ENCODE assay signal across 20 cellular contexts in genomic region chr5:96823060-96823459, GRCh38. TPM values are rescaled to one million over a fixed set of nuclear protein-coding genes. Genes with fewer than 3 reads are reported as not detected.
A peak's percentile ranks its signal among the peaks of the same experiment; 100 is the strongest.
DNase-seq lines count a peak whose midpoint lies in the region; ATAC-seq, FAIRE-seq and TF ChIP-seq lines count a peak whose summit lies in the region.
"Had no signal": no experiment of that assay in that cellular context is flagged by ENCODE, and none has a peak within 500 bp of the region (broad histone marks: within the 10 kb centered on the region; RNA-seq: fewer than 3 reads in every experiment).

No MANE protein-coding gene starts in this region.

- TF ChIP-seq CTCF in liver (IDR thresholded peaks at IDR 0.05; ENCODE audit: low read depth, low read length, missing input control): peak; percentile 8
- no peak for TF ChIP-seq CTCF in HepG2 (CRISPR knock-in tag; IDR thresholded peaks at IDR 0.05)
- TF ChIP-seq CTCF in activated CD8-positive, alpha-beta T cell treated with anti-CD3 and anti-CD28 coated beads for 36 hours (IDR thresholded peaks at IDR 0.05): no peak
- peak; percentile 13 for TF ChIP-seq CTCF in parathyroid adenoma (IDR thresholded peaks at IDR 0.05)
- no peak for TF ChIP-seq CTCF in left lung (IDR thresholded peaks at IDR 0.05)

- intact Hi-C loops in HepG2 (cut with micrococcal nuclease; ENCODE audit: unreplicated experiment) (no loop called here), left lung (cut with DNase I) (no loop called here)
- intact Hi-C loops in activated CD8-positive, alpha-beta T cell treated with anti-CD3 and anti-CD28 coated beads for 36 hours (cut with micrococcal nuclease): no loop called here

- H3K9me3 ChIP-seq in liver (ENCODE audit: control insufficient read depth in 4 of 4, low read length in 3 of 4) (no peaks in the 10 kb centered on the region), HepG2 (ENCODE audit: low read length) (no peaks in the 10 kb centered on the region), parathyroid adenoma (ENCODE audit: control insufficient read depth, low read length) (no peaks in the 10 kb centered on the region), left lung (no peaks in the 10 kb centered on the region)
- H3K9me3 ChIP-seq: heart left ventricle, psoas muscle, SJSA1 had no signal

- TF ChIP-seq EP300 in HepG2 (IDR thresholded peaks at IDR 0.05; ENCODE audit: low read depth in 2 of 2, low read length in 2 of 2): no peak
- no peak for TF ChIP-seq EP300 in HepG2 (CRISPR knock-in tag; IDR thresholded peaks at IDR 0.05; ENCODE audit: borderline replicate concordance)

- no peak for FAIRE-seq in HepG2 (lab: Jason Lieb, UNC)
- FAIRE-seq: small intestine had no signal

- no peak overlapping the region for H2AFZ ChIP-seq in HepG2 (ENCODE audit: low read length)
- peak overlapping the region; percentile 68 for H2AFZ ChIP-seq in parathyroid adenoma

- no peak overlapping the region for H3K27ac Mint-ChIP-seq in activated CD8-positive, alpha-beta T cell treated with anti-CD3 and anti-CD28 coated beads for 36 hours
- H3K27ac Mint-ChIP-seq: nephron, type B pancreatic cell had no signal

- DNase-seq in HepG2 (ENCODE audit: low spot score): no peak
- DNase-seq in HT-29 (ENCODE audit: low spot score): peak; percentile 8
- DNase-seq in activated CD8-positive, alpha-beta T cell treated with anti-CD3 and anti-CD28 coated beads for 36 hours: peak; percentile 27
- no peak for DNase-seq in left lung
- DNase-seq: activated CD4-positive, alpha-beta T cell treated with anti-CD3 and anti-CD28 coated beads for 1 hour; activated T-cell treated with anti-CD3 and anti-CD28 coated beads, Interleukin-2, amount 50 U/mL, for 1 hour; cerebellar nuclear complex; effector memory CD4-positive, alpha-beta T cell; heart left ventricle; immature natural killer cell; NCI-H1436 treated with DMSO at 0.1 percent for 48 hours; NCI-H2227 treated with DMSO at 0.1 percent for 48 hours; psoas muscle had no signal

- no peak overlapping the region for H3K27ac ChIP-seq in liver (ENCODE audit: low read depth in 1 of 2, low read length in 2 of 2)
- no peak overlapping the region for H3K27ac ChIP-seq in HepG2 (ENCODE audit: extremely low read length, insufficient read depth, low read length)
- H3K27ac ChIP-seq in parathyroid adenoma: peak overlapping the region; percentile 91
- H3K27ac ChIP-seq in left lung: no peak overlapping the region
- H3K27ac ChIP-seq: heart left ventricle, psoas muscle had no signal

- no peaks in the 10 kb centered on the region for H3K79me2 ChIP-seq in HepG2 (ENCODE audit: insufficient read depth, low read length)
- no peaks in the 10 kb centered on the region for H3K79me2 ChIP-seq in parathyroid adenoma

- 91% methylated on average over 3 of the region's 3 CpGs for WGBS in liver
- 47% methylated on average over 3 of the region's 3 CpGs for WGBS in HepG2 (ENCODE audit: low lambda C conversion rate)

- CTCF ChIA-PET in HepG2 (lab: Yijun Ruan, JAX; ENCODE audit: low intra/inter-chr PET ratio, low total read pairs): no interaction called here
- CTCF ChIA-PET in activated CD8-positive, alpha-beta T cell treated with anti-CD3 and anti-CD28 coated beads for 36 hours (lab: Charles Lee): interaction anchor here (0.7 to 1.0 kb wide), 2 partner anchors 15 to 60 kb away, joined by 3 to 4 read pairs; no protein-coding TSS in a partner anchor

- no peak overlapping the region for H3K4me3 Mint-ChIP-seq in activated CD8-positive, alpha-beta T cell treated with anti-CD3 and anti-CD28 coated beads for 36 hours
- H3K4me3 Mint-ChIP-seq: immature natural killer cell, nephron, type B pancreatic cell had no signal

- H3K36me3 ChIP-seq in liver (ENCODE audit: control insufficient read depth in 4 of 4, insufficient read depth in 3 of 4, low read depth in 1 of 4, low read length in 3 of 4): no peaks in the 10 kb centered on the region
- H3K36me3 ChIP-seq in HepG2 (replicated peaks in 1 of 2; ENCODE audit: control insufficient read depth in 1 of 2, insufficient read depth in 2 of 2, low read length in 2 of 2): no peaks in the 10 kb centered on the region
- no peaks in the 10 kb centered on the region for H3K36me3 ChIP-seq in parathyroid adenoma (ENCODE audit: control insufficient read depth, insufficient read depth, low read length)
- H3K36me3 ChIP-seq in left lung: no peaks in the 10 kb centered on the region
- H3K36me3 ChIP-seq: heart left ventricle, SJSA1 had no signal

- H3K36me3 Mint-ChIP-seq in activated CD8-positive, alpha-beta T cell treated with anti-CD3 and anti-CD28 coated beads for 36 hours (ENCODE audit: low read depth): no peaks in the 10 kb centered on the region
- H3K36me3 Mint-ChIP-seq: immature natural killer cell, type B pancreatic cell had no signal

- no peaks in the 10 kb centered on the region for H3K27me3 Mint-ChIP-seq in activated CD8-positive, alpha-beta T cell treated with anti-CD3 and anti-CD28 coated beads for 36 hours
- H3K27me3 Mint-ChIP-seq: type B pancreatic cell had no signal

- ATAC-seq in HepG2: no peak
- ATAC-seq in activated CD8-positive, alpha-beta T cell treated with anti-CD3 and anti-CD28 coated beads for 36 hours: peak; percentile 60
- no peak for ATAC-seq in left lung
- ATAC-seq in HG03342 (IDR thresholded peaks at IDR 0.05; ENCODE audit: unreplicated experiment): no peak
- ATAC-seq: psoas muscle had no signal

- TF ChIP-seq POLR2A in HepG2 (IDR thresholded peaks at IDR 0.05; ENCODE audit: insufficient read depth in 1 of 2, low read depth in 2 of 2, low read length in 2 of 2): no peak

- no peak overlapping the region for H3K4me2 ChIP-seq in HepG2 (ENCODE audit: low read depth, low read length)
- peak overlapping the region; percentile 54 for H3K4me2 ChIP-seq in parathyroid adenoma (ENCODE audit: low read length)

- POLR2A ChIA-PET in HepG2 (lab: Yijun Ruan, JAX): no interaction called here
- POLR2A ChIA-PET in activated CD8-positive, alpha-beta T cell treated with anti-CD3 and anti-CD28 coated beads for 36 hours (lab: Charles Lee): interaction anchor here (2.6 kb wide), 1 partner anchor 15 kb away, joined by 8 read pairs; the partner anchor contains the start of gene ERAP1

- peak in 1 of 2 donors; percentile 26 for TF ChIP-seq RAD21 in liver (IDR thresholded peaks at IDR 0.05)
- TF ChIP-seq RAD21 in HepG2 (CRISPR knock-in tag; IDR thresholded peaks at IDR 0.05): no peak

- H4K20me1 ChIP-seq in HepG2 (ENCODE audit: insufficient read depth, low read length): no peaks in the 10 kb centered on the region

- H3K9ac ChIP-seq in liver (ENCODE audit: low read depth in 1 of 2, low read length in 2 of 2) (no peak overlapping the region), HepG2 (ENCODE audit: insufficient read depth, low read depth, low read length) (no peak overlapping the region), parathyroid adenoma (no peak overlapping the region)

- H3K4me1 ChIP-seq in liver (ENCODE audit: control insufficient read depth in 4 of 4, insufficient read depth in 4 of 4, low read length in 3 of 4): no peaks in the 10 kb centered on the region
- H3K4me1 ChIP-seq in HepG2 (ENCODE audit: insufficient read depth, low read length): peaks cover 10% of the 10 kb centered on the region; the same call in 1 of the 2 replicates
- H3K4me1 ChIP-seq in parathyroid adenoma: peaks cover 30% of the 10 kb centered on the region
- peaks cover 0 to 19% of the 10 kb centered on the region in 2 donors for H3K4me1 ChIP-seq in left lung
- H3K4me1 ChIP-seq: psoas muscle had no signal

- BruUV-seq in HepG2 (replicated peaks; lab: Mats Ljungman, UMichigan): no TSS peak

- no peaks in the 10 kb centered on the region for H3K27me3 ChIP-seq in liver (ENCODE audit: control insufficient read depth in 4 of 4, insufficient read depth in 4 of 4, low read length in 3 of 4)
- no peaks in the 10 kb centered on the region for H3K27me3 ChIP-seq in HepG2 (ENCODE audit: control insufficient read depth in 1 of 2, insufficient read depth in 2 of 2, low read length in 2 of 2)
- H3K27me3 ChIP-seq in parathyroid adenoma (ENCODE audit: control insufficient read depth, insufficient read depth, low read length): no peaks in the 10 kb centered on the region
- H3K27me3 ChIP-seq in left lung: no peaks in the 10 kb centered on the region
- H3K27me3 ChIP-seq: SJSA1 had no signal

- in situ Hi-C loops in HepG2 (cut with HindIII; ENCODE audit: extremely low pct_ligation_motif_present, low pct_unique_long_range_greater_than_20kb): no loop called here

- no peaks in the 10 kb centered on the region for H3K9me3 Mint-ChIP-seq in activated CD8-positive, alpha-beta T cell treated with anti-CD3 and anti-CD28 coated beads for 36 hours
- H3K9me3 Mint-ChIP-seq: immature natural killer cell, nephron, type B pancreatic cell had no signal

- H3K4me3 ChIP-seq in liver (ENCODE audit: low read depth in 1 of 3, low read length in 3 of 3) (no peak overlapping the region), HepG2 (replicated peaks in 1 of 3; ENCODE audit: insufficient read depth in 1 of 3, low read depth in 2 of 3, low read length in 3 of 3) (no peak overlapping the region), parathyroid adenoma (ENCODE audit: low read depth, low read length) (peak overlapping the region; percentile 23), left lung (no peak overlapping the region)
- H3K4me3 ChIP-seq: heart left ventricle, psoas muscle, SJSA1 had no signal

- peaks cover 56% of the 10 kb centered on the region for H3K4me1 Mint-ChIP-seq in activated CD8-positive, alpha-beta T cell treated with anti-CD3 and anti-CD28 coated beads for 36 hours (ENCODE audit: low read depth)

RNA-seq across cellular contexts. Expression of gene ERAP1, which starts 15.3 kb away (rescaled TPM):
- total RNA-seq in liver (10 to 100 TPM; 51.1 to 74.3 TPM), HepG2 (2016; rRNA removed; fragmentation: Illumina TruSeq; extraction: Trizol) (13.8 and 21.0 TPM in 2 replicates), left lung (10 to 100 TPM; 59.7 to 76.7 TPM)
- polyA plus RNA-seq in liver (10 to 100 TPM; 19.2 to 20.6 TPM), HepG2 (2011; rRNA removed) (44.4 and 52.2 TPM in 2 replicates)
- 2.0 TPM in 2 replicates for total RNA-seq in HepG2 (2016; cell fraction: cytosol; rRNA removed; fragmentation: Illumina TruSeq; extraction: Trizol; ENCODE audit: low read depth)
- 11.5 and 18.8 TPM in 2 replicates for total RNA-seq in HepG2 (2016; cell fraction: insoluble cytoplasmic fraction; rRNA removed; fragmentation: Illumina TruSeq; extraction: Trizol)
- total RNA-seq in HepG2 (2016; cell fraction: membrane; rRNA removed; fragmentation: Illumina TruSeq; extraction: Trizol): 5.1 and 5.4 TPM in 2 replicates
- 33.0 and 34.9 TPM in 2 replicates for total RNA-seq in HepG2 (2016; cell fraction: nucleus; rRNA removed; fragmentation: Illumina TruSeq; extraction: Trizol)
- 26.1 and 29.4 TPM in 2 replicates for polyA plus RNA-seq in HepG2 (2011; cell fraction: cytosol; rRNA removed)
- 38.8 and 46.1 TPM in 2 replicates for polyA plus RNA-seq in HepG2 (2011; cell fraction: nucleus; rRNA removed)
- 28.1 and 31.0 TPM in 2 replicates for polyA plus RNA-seq in HepG2 (2012)
- 0.70 and 1.2 TPM in 2 replicates for polyA plus RNA-seq in HepG2 (2016; cell fraction: cytosol; fragmentation: Illumina TruSeq; extraction: Trizol; ENCODE audit: low read depth)
- 9.4 and 9.5 TPM in 2 replicates for polyA plus RNA-seq in HepG2 (2016; cell fraction: insoluble cytoplasmic fraction; fragmentation: Illumina TruSeq; extraction: Trizol; ENCODE audit: low read depth)
- polyA plus RNA-seq in HepG2 (2016; cell fraction: membrane; fragmentation: Illumina TruSeq; extraction: Trizol; ENCODE audit: low read depth): 2.2 and 3.1 TPM in 2 replicates
- 23.4 and 26.5 TPM in 2 replicates for polyA plus RNA-seq in HepG2 (2016; cell fraction: nucleus; fragmentation: Illumina TruSeq; extraction: Trizol; ENCODE audit: insufficient read depth, low read depth)
- 74.8 and 88.4 TPM in 2 replicates for polyA minus RNA-seq in HepG2 (2011; rRNA and poly(A)+ RNA removed; ENCODE audit: low replicate concordance)
- 27.5 and 57.6 TPM in 2 replicates for polyA minus RNA-seq in HepG2 (2011; cell fraction: cytosol; rRNA and poly(A)+ RNA removed)
- polyA minus RNA-seq in HepG2 (2011; cell fraction: nucleus; rRNA and poly(A)+ RNA removed): 69.9 and 74.5 TPM in 2 replicates
- total RNA-seq in HT-29 (2014; rRNA removed; shearing (Covaris generic)): 5.6 and 5.8 TPM in 2 replicates
- total RNA-seq in activated CD8-positive, alpha-beta T cell treated with anti-CD3 and anti-CD28 coated beads for 36 hours: 10 to 100 TPM; 60.1 to 62.3 TPM

RNA-seq across cellular contexts. Expression of gene ERAP2, which starts 53.2 kb away (rescaled TPM):
- total RNA-seq in liver (10 to 100 TPM; 14.2 to 15.5 TPM), HepG2 (2016; rRNA removed; fragmentation: Illumina TruSeq; extraction: Trizol) (12.8 and 16.6 TPM in 2 replicates), left lung (10 to 100 TPM; 28.6 to 34.5 TPM)
- polyA plus RNA-seq in liver (1 to 10 TPM; 1.8 to 7.2 TPM), HepG2 (2011; rRNA removed) (12.5 and 12.8 TPM in 2 replicates)
- total RNA-seq in HepG2 (2016; cell fraction: cytosol; rRNA removed; fragmentation: Illumina TruSeq; extraction: Trizol; ENCODE audit: low read depth): 2.9 and 3.2 TPM in 2 replicates
- 12.2 and 17.5 TPM in 2 replicates for total RNA-seq in HepG2 (2016; cell fraction: insoluble cytoplasmic fraction; rRNA removed; fragmentation: Illumina TruSeq; extraction: Trizol)
- total RNA-seq in HepG2 (2016; cell fraction: membrane; rRNA removed; fragmentation: Illumina TruSeq; extraction: Trizol): 4.6 and 5.8 TPM in 2 replicates
- 24.6 and 25.0 TPM in 2 replicates for total RNA-seq in HepG2 (2016; cell fraction: nucleus; rRNA removed; fragmentation: Illumina TruSeq; extraction: Trizol)
- 6.7 and 9.8 TPM in 2 replicates for polyA plus RNA-seq in HepG2 (2011; cell fraction: cytosol; rRNA removed)
- 4.3 and 5.6 TPM in 2 replicates for polyA plus RNA-seq in HepG2 (2011; cell fraction: nucleus; rRNA removed)
- 6.6 and 7.6 TPM in 2 replicates for polyA plus RNA-seq in HepG2 (2012)
- polyA plus RNA-seq in HepG2 (2016; cell fraction: cytosol; fragmentation: Illumina TruSeq; extraction: Trizol; ENCODE audit: low read depth): 0.45 and 0.54 TPM in 2 replicates
- 7.8 and 8.4 TPM in 2 replicates for polyA plus RNA-seq in HepG2 (2016; cell fraction: insoluble cytoplasmic fraction; fragmentation: Illumina TruSeq; extraction: Trizol; ENCODE audit: low read depth)
- 1.5 and 2.1 TPM in 2 replicates for polyA plus RNA-seq in HepG2 (2016; cell fraction: membrane; fragmentation: Illumina TruSeq; extraction: Trizol; ENCODE audit: low read depth)
- polyA plus RNA-seq in HepG2 (2016; cell fraction: nucleus; fragmentation: Illumina TruSeq; extraction: Trizol; ENCODE audit: insufficient read depth, low read depth): 15.5 and 16.2 TPM in 2 replicates
- polyA minus RNA-seq in HepG2 (2011; rRNA and poly(A)+ RNA removed; ENCODE audit: low replicate concordance): 14.6 and 24.3 TPM in 2 replicates
- polyA minus RNA-seq in HepG2 (2011; cell fraction: cytosol; rRNA and poly(A)+ RNA removed): 9.4 and 9.8 TPM in 2 replicates
- polyA minus RNA-seq in HepG2 (2011; cell fraction: nucleus; rRNA and poly(A)+ RNA removed): 29.4 and 34.1 TPM in 2 replicates
- total RNA-seq in HT-29 (2014; rRNA removed; shearing (Covaris generic)): 23.3 and 31.6 TPM in 2 replicates
- total RNA-seq in activated CD8-positive, alpha-beta T cell treated with anti-CD3 and anti-CD28 coated beads for 36 hours: 10 to 100 TPM; 43.0 to 44.5 TPM

Comparison
In these comparisons a context has a peak if more than half of its experiments do, and no peak if none do; other contexts are left out.
1. CTCF ChIP-seq: peak in liver (single experiment) and parathyroid adenoma (single experiment); none in HepG2 (single experiment), activated CD8-positive, alpha-beta T cell treated with anti-CD3 and anti-CD28 coated beads for 36 hours (single experiment) and left lung (0 of 2).
2. DNase-seq: peak in HT-29 (single experiment) and activated CD8-positive, alpha-beta T cell treated with anti-CD3 and anti-CD28 coated beads for 36 hours (single experiment); none in HepG2 (single experiment) and left lung (0 of 2).